ENCODE assay signal across 8 cellular contexts in the genomic region with DNA sequence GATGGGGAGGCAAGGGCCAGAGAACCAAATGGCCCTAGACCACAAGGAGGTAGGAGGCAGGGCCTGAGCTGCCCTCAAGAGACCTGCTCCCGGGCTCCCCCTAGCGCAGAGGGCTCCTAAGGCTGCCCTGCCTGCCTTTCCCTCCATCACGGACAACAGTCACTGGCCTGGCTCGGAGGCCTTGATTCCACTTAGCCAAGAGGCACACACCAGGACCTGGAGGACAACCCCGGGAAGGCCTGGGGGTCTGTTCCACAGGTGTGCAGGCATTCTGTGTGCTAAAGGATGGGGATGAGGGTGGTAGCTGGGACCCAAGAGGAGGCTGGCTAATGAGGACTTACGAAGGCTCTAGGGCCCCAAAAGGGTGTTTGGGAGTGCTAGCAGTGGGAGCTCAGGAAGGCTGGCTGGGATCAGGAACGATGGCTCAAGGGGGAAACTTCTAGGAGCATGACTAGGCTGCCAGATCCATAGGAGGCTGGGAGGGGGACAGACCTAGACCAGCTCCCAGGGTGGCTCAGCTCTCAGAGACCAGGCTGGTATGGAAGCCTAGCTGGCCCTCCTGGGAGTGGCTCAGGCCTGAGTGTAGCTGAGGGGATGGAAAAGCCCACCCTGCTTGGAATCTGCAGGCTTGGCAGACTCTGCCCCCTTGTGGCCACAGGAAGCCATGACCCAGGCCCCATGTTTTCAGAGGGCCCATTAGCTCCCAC. TPM values are rescaled to one million over a fixed set of nuclear protein-coding genes. Genes with fewer than 3 reads are reported as not detected.
DNase-seq lines count a peak whose midpoint lies in the region; ATAC-seq and TF ChIP-seq lines count a peak whose summit lies in the region.

No MANE protein-coding gene starts in this region.

- POLR2A ChIA-PET in PC-9 (lab: Charles Lee; ENCODE audit: unreplicated experiment) = interaction anchor here (0.6 to 1.3 kb wide), 6 partner anchors 81 to 284 kb away, joined by 3 to 12 read pairs (median 8); partner anchors contain the start of gene KDM4A

- peak; percentile 84 for DNase-seq in D341Med (ENCODE audit: low spot score)
- peak; percentile 34 for DNase-seq in Jurkat, Clone E6-1 (ENCODE audit: low read depth, low spot score)
- DNase-seq in PC-9 = peak; percentile 64 to 90
- DNase-seq in activated gamma-delta T cell treated with anti-CD3 and anti-CD28 coated beads, Interleukin-2, amount 50 U/mL, for 16 hours (ENCODE audit: low read depth) = peak; percentile 20
- peak; percentile 79 for DNase-seq in germinal center (ENCODE audit: low spot score)
- DNase-seq in ovary = peak; percentile 34 to 74 (median 64)

- H3K4me2 ChIP-seq in PC-9 = peak overlapping the region; percentile 95

- 30 to 41% (median 37%) methylated on average over 7 of the region's 7 CpGs for WGBS in ovary, 3 donors

- 0 out of 2 replicates have a peak, but pooled peaks cover 7% of the 10 kb centered on the region for H3K79me2 ChIP-seq in PC-9 (ENCODE audit: low read depth)

- no peaks in the 10 kb centered on the region for H4K20me1 ChIP-seq in PC-9 (ENCODE audit: insufficient read depth)

- no peak overlapping the region for H3K4me3 ChIP-seq in Jurkat, Clone E6-1 (ENCODE audit: low read length)
- H3K4me3 ChIP-seq in PC-9 (peak overlapping the region; percentile 90), ovary (no peak overlapping the region)

- ATAC-seq in GM21717 (IDR thresholded peaks at IDR 0.05; ENCODE audit: unreplicated experiment) (no peak), GM19455 (IDR thresholded peaks at IDR 0.05; ENCODE audit: unreplicated experiment) (no peak)

- H3K27me3 ChIP-seq in PC-9 (ENCODE audit: insufficient read depth, low read depth) (no peaks in the 10 kb centered on the region), ovary (no peaks in the 10 kb centered on the region)

- H3K9me3 ChIP-seq in PC-9 (ENCODE audit: insufficient read depth, low read depth) (no peaks in the 10 kb centered on the region), ovary (no peaks in the 10 kb centered on the region)

- H3K27ac ChIP-seq in PC-9 (peak overlapping the region; percentile 84), ovary (no peak overlapping the region)

- intact Hi-C loops in PC-9 (cut with micrococcal nuclease; ENCODE audit: unreplicated experiment) (loop anchor here (1.0 to 2.0 kb wide), 7 partner anchors 76 to 708 kb away; partner anchors contain the start of gene ST3GAL3), ovary (cut with DNase I) (loop anchor here (2.0 to 10.0 kb wide), 5 partner anchors 167 to 710 kb away; partner anchors contain the start of gene PTPRF (in 1 of the 4))

- H3K9me2 ChIP-seq in PC-9 (ENCODE audit: insufficient read depth) = no peaks in the 10 kb centered on the region

- TF ChIP-seq CTCF in PC-9 (conservative IDR thresholded peaks at IDR 0.05) (peak; percentile 90), ovary (IDR thresholded peaks at IDR 0.05) (peak; percentile 74 to 81 (median 79))

- no peak for TF ChIP-seq POLR2A in ovary (IDR thresholded peaks at IDR 0.05)

- CTCF ChIA-PET in PC-9 (lab: Charles Lee) = interaction anchor here (0.6 to 4.0 kb wide), 22 partner anchors 9 to 1355 kb away, joined by 3 to 185 read pairs (median 5); partner anchors contain the start of genes KDM4A and PTPRF

- H3F3A ChIP-seq in PC-9 (ENCODE audit: insufficient read depth, low read depth) = peaks cover 37% of the 10 kb centered on the region; the same call in 1 of the 2 replicates

- peak overlapping the region; percentile 85; the same call in 1 of the 2 replicates for H2AFZ ChIP-seq in PC-9

- no peak for TF ChIP-seq EP300 in ovary (IDR thresholded peaks at IDR 0.05)

- peaks cover 43% of the 10 kb centered on the region for H3K4me1 ChIP-seq in PC-9 (replicated peaks; ENCODE audit: insufficient read depth)
- H3K4me1 ChIP-seq in ovary (ENCODE audit: insufficient read depth) = peaks cover 4% of the 10 kb centered on the region

- BruUV-seq in PC-9 (replicated peaks; lab: Mats Ljungman, UMichigan) = no TSS peak

- no peaks in the 10 kb centered on the region for H3K36me3 ChIP-seq in PC-9 (ENCODE audit: low read depth)
- no peaks in the 10 kb centered on the region for H3K36me3 ChIP-seq in ovary

RNA-seq across cellular contexts. Expression of gene ARTN, which starts 0.8 kb away (rescaled TPM):
- polyA plus RNA-seq in Jurkat, Clone E6-1 (2012; ENCODE audit: insufficient read depth, insufficient read length) = 0.45 TPM
- total RNA-seq in PC-9 (2021) (17.4 and 33.6 TPM in 2 replicates), ovary (1 to 10 TPM in 3 of 7 donors, under 1 TPM in 4; 0.72 to 1.3 (median 0.92) TPM)
- under 1 TPM in 1 of 2 donors, not detected in 1; 0.75 TPM for polyA plus RNA-seq in ovary

RNA-seq across cellular contexts. Expression of gene IPO13, which starts 12.3 kb away (rescaled TPM):
- 25.8 TPM for polyA plus RNA-seq in Jurkat, Clone E6-1 (2012; ENCODE audit: insufficient read depth, insufficient read length)
- total RNA-seq in PC-9 (2021) (25.0 and 27.2 TPM in 2 replicates), ovary (10 to 100 TPM in 6 of 7 donors, 1 to 10 TPM in 1; 8.6 to 30.3 (median 20.9) TPM)
- 10 to 100 TPM in 1 of 2 donors, 1 to 10 TPM in 1; 10.0 to 15.3 TPM for polyA plus RNA-seq in ovary

RNA-seq across cellular contexts. Expression of gene DPH2, which starts 35.4 kb away (rescaled TPM):
- 55.8 TPM for polyA plus RNA-seq in Jurkat, Clone E6-1 (2012; ENCODE audit: insufficient read depth, insufficient read length)
- total RNA-seq in PC-9 (2021) (32.8 and 37.8 TPM in 2 replicates), ovary (10 to 100 TPM in 6 of 7 donors, 1 to 10 TPM in 1; 7.2 to 27.0 (median 16.2) TPM)
- polyA plus RNA-seq in ovary = 10 to 100 TPM in 1 of 2 donors, 1 to 10 TPM in 1; 8.5 to 12.7 TPM

RNA-seq across cellular contexts. Expression of gene ATP6V0B, which starts 40.3 kb away (rescaled TPM):
- polyA plus RNA-seq in Jurkat, Clone E6-1 (2012; ENCODE audit: insufficient read depth, insufficient read length) = 168 TPM
- total RNA-seq in PC-9 (2021) (110 and 125 TPM in 2 replicates), ovary (100 to 1,000 TPM in 1 of 7 donors, 10 to 100 TPM in 6; 46.1 to 108 (median 66.9) TPM)
- 10 to 100 TPM; 74.4 to 76.1 TPM for polyA plus RNA-seq in ovary

RNA-seq across cellular contexts. Expression of gene B4GALT2, which starts 44.6 kb away (rescaled TPM):
- polyA plus RNA-seq in Jurkat, Clone E6-1 (2012; ENCODE audit: insufficient read depth, insufficient read length) = 25.9 TPM
- total RNA-seq in PC-9 (2021) (66.2 and 72.9 TPM in 2 replicates), ovary (10 to 100 TPM; 11.9 to 51.3 (median 33.9) TPM)
- 10 to 100 TPM; 14.4 to 22.1 TPM for polyA plus RNA-seq in ovary

Comparison
In these comparisons a context has a peak if more than half of its experiments do, and no peak if none do; other contexts are left out.
1. DNase-seq: peak in every context shown above with its lines; median percentile 84 in D341Med; 79 in germinal center; 77 in PC-9; 64 in ovary; 34 in Jurkat, Clone E6-1; 20 in activated gamma-delta T cell treated with anti-CD3 and anti-CD28 coated beads, Interleukin-2, amount 50 U/mL, for 16 hours.